Comparison of ENCODE assay signal across 9 cellular contexts in genomic region chr6:35317483-35318199, GRCh38. TPM values are rescaled to one million over a fixed set of nuclear protein-coding genes. Genes with fewer than 3 reads are reported as not detected.
DNase-seq lines count a peak whose midpoint lies in the region; ATAC-seq and TF ChIP-seq lines count a peak whose summit lies in the region.
"Had no signal": no experiment of that assay in that cellular context is flagged by ENCODE, and none has a peak within 500 bp of the region (broad histone marks: within the 10 kb centered on the region; RNA-seq: fewer than 3 reads in every experiment).

No MANE protein-coding gene starts in this region.

- 48 to 92% methylated on average over 5 to 22 of the region's 28 CpGs for WGBS in esophagus squamous epithelium, 2 donors

- H3K9ac ChIP-seq in neural progenitor cell, result no peak overlapping the region

- no peak overlapping the region for H3K27ac ChIP-seq in CD4-positive, alpha-beta T cell (ENCODE audit: low read depth, low read length)
- H3K27ac ChIP-seq in esophagus squamous epithelium (peak overlapping the region in 3 of 4 donors; percentile 57 to 78 (median 77)), neural progenitor cell (no peak overlapping the region)

- H3K27ac Mint-ChIP-seq in CD4-positive, alpha-beta T cell, result peak overlapping the region; percentile 58
- peak overlapping the region; percentile 38 for H3K27ac Mint-ChIP-seq in neural progenitor cell

- H3K9me3 ChIP-seq in CD4-positive, alpha-beta T cell (ENCODE audit: control insufficient read depth, low read length), result no peaks in the 10 kb centered on the region
- H3K9me3 ChIP-seq in esophagus squamous epithelium (no peaks in the 10 kb centered on the region), neural progenitor cell (ENCODE audit: low read depth) (no peaks in the 10 kb centered on the region)

- H3K4me2 ChIP-seq in neural progenitor cell, result peak overlapping the region; percentile 81

- no peaks in the 10 kb centered on the region for H3K9me3 Mint-ChIP-seq in CD4-positive, alpha-beta T cell
- peaks cover 4% of the 10 kb centered on the region for H3K9me3 Mint-ChIP-seq in neural progenitor cell

- H3F3A ChIP-seq in neural progenitor cell (ENCODE audit: low read depth), result peaks cover 12% of the 10 kb centered on the region

- H3K4me1 ChIP-seq in esophagus squamous epithelium, result peaks cover 3 to 21% (median 4%) of the 10 kb centered on the region in 3 donors
- no peaks in the 10 kb centered on the region for H3K4me1 ChIP-seq in neural progenitor cell

- no peak overlapping the region for H3K4me3 Mint-ChIP-seq in CD4-positive, alpha-beta T cell
- H3K4me3 Mint-ChIP-seq in neural progenitor cell, result peak overlapping the region; percentile 92

- DNase-seq in CD4-positive, alpha-beta T cell, result no peak
- DNase-seq in NCI-H748 (lab: John Stamatoyannopoulos, UW; ENCODE audit: unreplicated experiment) (peak; percentile 83), esophagus squamous epithelium (lab: John Stamatoyannopoulos, UW) (no peak), neural progenitor cell (ENCODE audit: low spot score) (no peak), superior temporal gyrus (ENCODE audit: extremely low spot score) (no peak), activated T-cell treated with anti-CD3 and anti-CD28 coated beads for 4 hours (no peak)
- DNase-seq in activated CD4-positive, alpha-beta T cell treated with anti-CD3 and anti-CD28 coated beads for 48 hours, result no peak
- DNase-seq: activated naive CD4-positive, alpha-beta T cell had no signal

- ATAC-seq in CD4-positive, alpha-beta T cell (ENCODE audit: poor library complexity), result no peak
- no peak for ATAC-seq in HG03457 (IDR thresholded peaks at IDR 0.05; ENCODE audit: unreplicated experiment)

- CTCF ChIA-PET in CD4-positive, alpha-beta T cell (lab: Charles Lee), result interaction anchor here (0.9 to 1.5 kb wide), 2 partner anchors 12 to 19 kb away, joined by 3 to 5 read pairs; no protein-coding TSS in a partner anchor

- H3K79me2 ChIP-seq in neural progenitor cell (ENCODE audit: low read depth), result no peaks in the 10 kb centered on the region

- no peaks in the 10 kb centered on the region for H3K27me3 Mint-ChIP-seq in CD4-positive, alpha-beta T cell
- peaks cover 9% of the 10 kb centered on the region for H3K27me3 Mint-ChIP-seq in neural progenitor cell (ENCODE audit: insufficient read depth, low read depth)

- no peak for TF ChIP-seq CTCF in CD4-positive, alpha-beta T cell (IDR thresholded peaks at IDR 0.05)
- TF ChIP-seq CTCF in esophagus squamous epithelium (IDR thresholded peaks at IDR 0.05) (no peak), neural progenitor cell (IDR thresholded peaks at IDR 0.05) (no peak)

- no peaks in the 10 kb centered on the region for H4K20me1 ChIP-seq in neural progenitor cell (ENCODE audit: low read depth)

- intact Hi-C loops in CD4-positive, alpha-beta T cell (cut with DNase I, micrococcal nuclease), result no loop called here
- intact Hi-C loops in esophagus squamous epithelium (cut with DNase I), result no loop called here

- peak overlapping the region; percentile 90 for H2AFZ ChIP-seq in neural progenitor cell (replicated peaks)

- H3K4me1 Mint-ChIP-seq in CD4-positive, alpha-beta T cell (ENCODE audit: low read depth), result peaks cover 69% of the 10 kb centered on the region
- peaks cover 19% of the 10 kb centered on the region for H3K4me1 Mint-ChIP-seq in neural progenitor cell

- H3K4me3 ChIP-seq in esophagus squamous epithelium, result peak overlapping the region; percentile 33 to 66 (median 52)
- H3K4me3 ChIP-seq in neural progenitor cell, result peak overlapping the region; percentile 52

- H3K27me3 ChIP-seq in CD4-positive, alpha-beta T cell (ENCODE audit: control insufficient read depth, insufficient read depth, low read length), result no peaks in the 10 kb centered on the region
- H3K27me3 ChIP-seq in esophagus squamous epithelium (no peaks in the 10 kb centered on the region), neural progenitor cell (peaks cover 31% of the 10 kb centered on the region)

- H3K36me3 Mint-ChIP-seq in CD4-positive, alpha-beta T cell (ENCODE audit: low read depth), result peaks cover 95% of the 10 kb centered on the region
- H3K36me3 Mint-ChIP-seq in neural progenitor cell, result peaks cover 2% of the 10 kb centered on the region

- POLR2A ChIA-PET in CD4-positive, alpha-beta T cell (lab: Charles Lee), result interaction anchor here (1.1 to 1.7 kb wide), 3 partner anchors 13 to 21 kb away, joined by 3 to 8 read pairs (median 6); partner anchors contain the start of gene DEF6

- peaks cover 6 to 56% (median 20%) of the 10 kb centered on the region in 3 donors for H3K36me3 ChIP-seq in esophagus squamous epithelium
- no peaks in the 10 kb centered on the region for H3K36me3 ChIP-seq in neural progenitor cell

- no peak for TF ChIP-seq POLR2A in esophagus squamous epithelium (IDR thresholded peaks at IDR 0.05)

RNA-seq across cellular contexts. Expression of gene DEF6, which starts 20.0 kb away (rescaled TPM):
- total RNA-seq in CD4-positive, alpha-beta T cell, result 100 to 1,000 TPM; 209 to 212 TPM
- 10 to 100 TPM; 20.5 to 38.0 (median 25.2) TPM for total RNA-seq in esophagus squamous epithelium
- total RNA-seq in neural progenitor cell (ENCODE audit: low replicate concordance), result 0.17 and 0.19 TPM in 2 replicates

RNA-seq across cellular contexts. Expression of gene PPARD, which starts 24.7 kb away (rescaled TPM):
- total RNA-seq in CD4-positive, alpha-beta T cell, result 10 to 100 TPM; 34.1 to 37.0 TPM
- total RNA-seq in esophagus squamous epithelium, result 10 to 100 TPM; 17.0 to 42.8 (median 28.2) TPM
- total RNA-seq in neural progenitor cell (ENCODE audit: low replicate concordance), result 4.9 and 8.2 TPM in 2 replicates

RNA-seq across cellular contexts. Expression of gene ZNF76, which starts 58.1 kb away (rescaled TPM):
- total RNA-seq in CD4-positive, alpha-beta T cell, result 10 to 100 TPM; 46.1 to 53.4 TPM
- total RNA-seq in esophagus squamous epithelium (10 to 100 TPM; 10.1 to 25.0 (median 10.9) TPM), neural progenitor cell (ENCODE audit: low replicate concordance) (14.8 and 27.0 TPM in 2 replicates)

Comparison
In these comparisons a context has a peak if more than half of its experiments do, and no peak if none do; other contexts are left out.
1. H3K27ac ChIP-seq: peak in esophagus squamous epithelium (3 of 4); none in CD4-positive, alpha-beta T cell (single experiment) and neural progenitor cell (single experiment).
2. RNA of gene DEF6, which starts 20.0 kb away (total RNA-seq): 209 to 212 TPM in CD4-positive, alpha-beta T cell and 20.5 to 38.0 TPM in esophagus squamous epithelium; 0.17 to 0.19 TPM in neural progenitor cell; every median in the first group is over 10 times any median in the second.